Comparison of ENCODE assay signal across 15 cellular contexts in the genomic region with DNA sequence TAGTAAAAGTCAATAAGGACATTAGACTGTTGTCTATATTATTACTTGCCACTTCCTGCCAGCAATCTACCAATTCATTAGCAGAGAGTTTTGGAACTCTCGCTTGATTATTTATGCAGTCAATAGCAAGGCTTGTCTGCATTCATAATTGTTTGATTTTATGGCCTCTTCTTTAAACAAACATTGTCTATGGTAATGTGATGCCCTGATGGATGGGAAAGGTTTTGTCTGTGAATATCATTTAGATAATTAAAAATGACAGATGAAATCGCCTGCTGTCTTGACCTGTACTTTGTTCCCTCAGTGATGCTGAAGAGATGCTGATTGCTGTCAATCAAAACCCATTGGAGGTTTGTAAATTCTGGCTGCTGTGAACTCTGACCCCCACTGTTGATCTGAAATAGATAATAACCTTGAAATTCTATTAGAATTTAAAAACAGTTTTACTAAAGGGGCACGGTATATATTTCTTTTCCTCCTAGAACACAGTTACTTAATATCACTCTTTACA.
"Had no signal": no experiment of that assay in that cellular context is flagged by ENCODE, and none has a peak within 500 bp of the region (broad histone marks: within the 10 kb centered on the region; RNA-seq: fewer than 3 reads in every experiment).

No MANE protein-coding gene starts in this region.

- H3K27ac Mint-ChIP-seq: activated naive CD4-positive, alpha-beta T cell treated with anti-CD3 and anti-CD28 coated beads, Interleukin-2, amount 50 U/mL, for 24 hours; natural killer cell; stimulated activated memory B cell treated with anti-CD40 and anti-IgM and Interleukin-4, amounts not matched to agents 10 μg/mL and 1 μg/mL and 100 μg/mL, for 72 hours; T-helper 2 cell treated with Interferon-gamma antibody and Interleukin-4, amounts not matched to agents 5 μg/mL and 100 μg/mL, for 36 hours had no signal

- FAIRE-seq: islet of Langerhans, TTC549 had no signal

- H3K4me3 Mint-ChIP-seq: activated naive CD4-positive, alpha-beta T cell treated with anti-CD3 and anti-CD28 coated beads, Interleukin-2, amount 50 U/mL, for 24 hours; central memory CD8-positive, alpha-beta T cell; natural killer cell; stimulated activated memory B cell treated with anti-CD40 and anti-IgM and Interleukin-4, amounts not matched to agents 10 μg/mL and 1 μg/mL and 100 μg/mL, for 72 hours; T-helper 2 cell treated with Interferon-gamma antibody and Interleukin-4, amounts not matched to agents 5 μg/mL and 100 μg/mL, for 36 hours had no signal

- H3K4me1 Mint-ChIP-seq: activated naive CD4-positive, alpha-beta T cell treated with anti-CD3 and anti-CD28 coated beads, Interleukin-2, amount 50 U/mL, for 24 hours; central memory CD8-positive, alpha-beta T cell; natural killer cell; stimulated activated memory B cell treated with anti-CD40 and anti-IgM and Interleukin-4, amounts not matched to agents 10 μg/mL and 1 μg/mL and 100 μg/mL, for 72 hours had no signal

- H3K9me3 Mint-ChIP-seq: activated naive CD4-positive, alpha-beta T cell treated with anti-CD3 and anti-CD28 coated beads, Interleukin-2, amount 50 U/mL, for 24 hours; stimulated activated memory B cell treated with anti-CD40 and anti-IgM and Interleukin-4, amounts not matched to agents 10 μg/mL and 1 μg/mL and 100 μg/mL, for 72 hours; T-helper 2 cell treated with Interferon-gamma antibody and Interleukin-4, amounts not matched to agents 5 μg/mL and 100 μg/mL, for 36 hours had no signal

- DNase-seq: activated CD4-positive, alpha-beta T cell treated with anti-CD3 and anti-CD28 coated beads, Interleukin-2, amount 50 U/mL, for 4 hours; activated gamma-delta T cell; hippocampal formation; left colon; natural killer cell; sigmoid colon; stimulated activated CD4-positive, alpha-beta T cell treated with anti-CD3 and anti-CD28 coated beads, Interleukin-4, amount 100 ng/mL, for 4 hours; testis; upper lobe of right lung had no signal

- H3K36me3 Mint-ChIP-seq: activated naive CD4-positive, alpha-beta T cell treated with anti-CD3 and anti-CD28 coated beads, Interleukin-2, amount 50 U/mL, for 24 hours; natural killer cell; stimulated activated memory B cell treated with anti-CD40 and anti-IgM and Interleukin-4, amounts not matched to agents 10 μg/mL and 1 μg/mL and 100 μg/mL, for 72 hours had no signal

- H3K27me3 Mint-ChIP-seq: central memory CD8-positive, alpha-beta T cell; stimulated activated memory B cell treated with anti-CD40 and anti-IgM and Interleukin-4, amounts not matched to agents 10 μg/mL and 1 μg/mL and 100 μg/mL, for 72 hours had no signal
